Comparison of ENCODE assay signal across 13 cellular contexts in the genomic region with DNA sequence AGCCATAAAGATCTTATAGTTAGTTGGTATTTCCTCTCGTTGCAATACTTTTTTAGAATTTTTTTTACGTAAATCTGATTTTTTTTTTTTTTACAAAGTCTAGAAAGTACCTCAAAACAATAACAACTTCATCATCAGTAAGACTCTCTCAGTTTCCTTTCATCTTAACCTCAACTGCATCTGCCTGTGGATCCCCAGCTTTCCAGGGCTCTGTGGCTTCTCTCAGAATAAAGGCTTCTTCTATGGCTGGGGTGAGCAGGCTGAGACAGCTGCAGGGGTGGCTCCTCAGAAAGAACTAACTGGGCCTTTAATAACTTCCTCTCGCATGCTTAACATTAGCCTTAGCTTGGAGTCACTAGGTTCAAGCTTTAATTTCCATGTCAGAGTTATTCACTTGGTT. TPM values are rescaled to one million over a fixed set of nuclear protein-coding genes. Genes with fewer than 3 reads are reported as not detected.
A peak's percentile ranks its signal among the peaks of the same experiment; 100 is the strongest.
DNase-seq lines count a peak whose midpoint lies in the region; ATAC-seq and TF ChIP-seq lines count a peak whose summit lies in the region.
"Had no signal": no experiment of that assay in that cellular context is flagged by ENCODE, and none has a peak within 500 bp of the region (broad histone marks: within the 10 kb centered on the region; RNA-seq: fewer than 3 reads in every experiment).

No MANE protein-coding gene starts in this region.

- no peak overlapping the region for H3K4me3 ChIP-seq in thymus (ENCODE audit: low read length)

- peak overlapping the region; percentile 42 for H3K27ac ChIP-seq in thymus (ENCODE audit: low read depth)
- H3K27ac ChIP-seq: epithelial cell of prostate had no signal

- peak overlapping the region; percentile 33 for H3K4me3 Mint-ChIP-seq in natural killer cell treated with Interleukin-12 subunit alpha and Interleukin-12 subunit beta and Interleukin-15 and Interleukin-18, amount 100 ng/mL, for 72 hours

- no peaks in the 10 kb centered on the region for H3K27me3 Mint-ChIP-seq in natural killer cell treated with Interleukin-12 subunit alpha and Interleukin-12 subunit beta and Interleukin-15 and Interleukin-18, amount 100 ng/mL, for 72 hours

- peaks cover 13% of the 10 kb centered on the region for H3K36me3 ChIP-seq in thymus (ENCODE audit: control insufficient read depth, insufficient read depth)

- ATAC-seq in natural killer cell treated with Interleukin-12 subunit alpha and Interleukin-12 subunit beta and Interleukin-15 and Interleukin-18, amount 100 ng/mL, for 72 hours = no peak
- no peak for ATAC-seq in GM19351 (IDR thresholded peaks at IDR 0.05; ENCODE audit: unreplicated experiment)

- peak overlapping the region; percentile 50 to 78 for H3K27ac Mint-ChIP-seq in natural killer cell treated with Interleukin-12 subunit alpha and Interleukin-12 subunit beta and Interleukin-15 and Interleukin-18, amount 100 ng/mL, for 72 hours

- TF ChIP-seq CTCF in GM13977 (IDR thresholded peaks at IDR 0.05; ENCODE audit: extremely low read depth, insufficient read depth, missing control alignments) = no peak

- peaks cover 29% of the 10 kb centered on the region for H3K36me3 Mint-ChIP-seq in natural killer cell treated with Interleukin-12 subunit alpha and Interleukin-12 subunit beta and Interleukin-15 and Interleukin-18, amount 100 ng/mL, for 72 hours

- H3K4me1 ChIP-seq in thymus (ENCODE audit: control insufficient read depth, insufficient read depth, low read length) = no peaks in the 10 kb centered on the region

- in situ Hi-C loops in GM13977 (cut with MboI; ENCODE audit: low pct_unique_long_range_greater_than_20kb, low sequenced_read_pairs, unreplicated experiment) = no loop called here

- H3K27me3 ChIP-seq in thymus (ENCODE audit: control insufficient read depth, insufficient read depth) = no peaks in the 10 kb centered on the region

- peaks cover 28 to 39% of the 10 kb centered on the region in 2 donors for H3K4me1 Mint-ChIP-seq in natural killer cell treated with Interleukin-12 subunit alpha and Interleukin-12 subunit beta and Interleukin-15 and Interleukin-18, amount 100 ng/mL, for 72 hours (ENCODE audit: low read depth in 2 of 2)

- H3K9me3 Mint-ChIP-seq in natural killer cell treated with Interleukin-12 subunit alpha and Interleukin-12 subunit beta and Interleukin-15 and Interleukin-18, amount 100 ng/mL, for 72 hours = no peaks in the 10 kb centered on the region

- DNase-seq in activated T-cell treated with anti-CD3 and anti-CD28 coated beads for 1 hour (ENCODE audit: low read depth) (peak; percentile 23), activated T-cell treated with anti-CD3 and anti-CD28 coated beads for 4 hours (no peak), NCI-H1105 (lab: John Stamatoyannopoulos, UW) (no peak), GM13977 (ENCODE audit: low spot score) (no peak)
- DNase-seq in activated gamma-delta T cell treated with anti-CD3 and anti-CD28 coated beads, Interleukin-2, amount 50 U/mL, for 16 hours (ENCODE audit: low read depth) = peak; percentile 30
- no peak for DNase-seq in natural killer cell treated with Interleukin-12 subunit alpha and Interleukin-12 subunit beta and Interleukin-15 and Interleukin-18, amount 100 ng/mL, for 72 hours (ENCODE audit: low spot score)
- DNase-seq: 8988T, amygdala, NCI-H226, SIG-M5 had no signal

- H3K9me3 ChIP-seq in thymus (ENCODE audit: control insufficient read depth) = peaks cover 5% of the 10 kb centered on the region

- WGBS in thymus = 68% methylated on average over 3 of the region's 3 CpGs

RNA-seq across cellular contexts. Expression of a gene that starts 4.2 kb away (rescaled TPM):
- total RNA-seq in natural killer cell treated with Interleukin-12 subunit alpha and Interleukin-12 subunit beta and Interleukin-15 and Interleukin-18, amount 100 ng/mL, for 72 hours = 10 to 100 TPM; 21.1 to 37.9 TPM
- 14.4 TPM for polyA plus RNA-seq in thymus

RNA-seq across cellular contexts. Expression of a gene that starts 48.3 kb away (rescaled TPM):
- 10 to 100 TPM; 13.4 to 13.7 TPM for total RNA-seq in natural killer cell treated with Interleukin-12 subunit alpha and Interleukin-12 subunit beta and Interleukin-15 and Interleukin-18, amount 100 ng/mL, for 72 hours
- polyA plus RNA-seq in thymus = 9.3 TPM

Comparison
In these comparisons a context has a peak if more than half of its experiments do, and no peak if none do; other contexts are left out.
1. DNase-seq: peak in activated T-cell treated with anti-CD3 and anti-CD28 coated beads for 1 hour (single experiment) and activated gamma-delta T cell treated with anti-CD3 and anti-CD28 coated beads, Interleukin-2, amount 50 U/mL, for 16 hours (single experiment); none in activated T-cell treated with anti-CD3 and anti-CD28 coated beads for 4 hours (single experiment), natural killer cell treated with Interleukin-12 subunit alpha and Interleukin-12 subunit beta and Interleukin-15 and Interleukin-18, amount 100 ng/mL, for 72 hours (single experiment), NCI-H1105 (single experiment) and GM13977 (single experiment).